23 cellular contexts compared by ENCODE assay signal in genomic region chr12:65520658-65521057, GRCh38.
"Had no signal": no experiment of that assay in that cellular context is flagged by ENCODE, and none has a peak within 500 bp of the region (broad histone marks: within the 10 kb centered on the region; RNA-seq: fewer than 3 reads in every experiment).

No MANE protein-coding gene starts in this region.

- H3K4me1 ChIP-seq: esophagus muscularis mucosa, gastrocnemius medialis, heart right ventricle, psoas muscle, right lobe of liver, uterus had no signal

- H3K9me3 ChIP-seq: esophagus muscularis mucosa, gastrocnemius medialis, heart right ventricle, neutrophil, psoas muscle, right lobe of liver, uterus had no signal

- ATAC-seq: effector memory CD8-positive, alpha-beta T cell; gastrocnemius medialis; heart right ventricle; left cardiac atrium; left ventricle myocardium superior; psoas muscle; right lobe of liver; stimulated activated naive B cell treated with anti-CD40 and anti-IgM and Interleukin-4, amounts not matched to agents 10 μg/mL and 1 μg/mL and 100 μg/mL, for 72 hours had no signal

- H3K27ac ChIP-seq: epithelial cell of prostate, esophagus muscularis mucosa, gastrocnemius medialis, heart right ventricle, neutrophil, psoas muscle, right lobe of liver, uterus had no signal

- H3K4me1 Mint-ChIP-seq: naive B cell; nephron; stimulated activated naive B cell treated with anti-CD40 and anti-IgM and Interleukin-4, amounts not matched to agents 10 μg/mL and 1 μg/mL and 100 μg/mL, for 72 hours had no signal

- H3K36me3 Mint-ChIP-seq: naive B cell; stimulated activated naive B cell treated with anti-CD40 and anti-IgM and Interleukin-4, amounts not matched to agents 10 μg/mL and 1 μg/mL and 100 μg/mL, for 72 hours; type B pancreatic cell had no signal

- H3K4me3 Mint-ChIP-seq: dendritic cell treated with granulocyte-macrophage colony-stimulating factor and Interleukin-4, amounts not matched to agents 40 ng/mL and 50 ng/mL, for 4 days; effector memory CD8-positive, alpha-beta T cell; naive B cell; nephron; stimulated activated naive B cell treated with anti-CD40 and anti-IgM and Interleukin-4, amounts not matched to agents 10 μg/mL and 1 μg/mL and 100 μg/mL, for 72 hours; type B pancreatic cell had no signal

- H3K27me3 ChIP-seq: esophagus muscularis mucosa, gastrocnemius medialis, heart right ventricle, neutrophil, right lobe of liver, uterus had no signal

- DNase-seq: effector memory CD8-positive, alpha-beta T cell; gastrocnemius medialis; heart right ventricle; kidney; left cardiac atrium; left ventricle myocardium superior; mesendoderm; naive B cell; psoas muscle; retina; right lobe of liver; stimulated activated CD4-positive, alpha-beta T cell treated with anti-CD3 and anti-CD28 coated beads, Interleukin-15, amount 100 ng/mL, for 24 hours; stimulated activated CD4-positive, alpha-beta T cell treated with anti-CD3 and anti-CD28 coated beads, Interleukin-1b, Interleukin-23, amount 100 ng/mL, for 48 hours; stimulated activated CD4-positive, alpha-beta T cell treated with anti-CD3 and anti-CD28 coated beads, Interleukin-4, amount 100 ng/mL, for 24 hours; stimulated activated naive B cell treated with anti-CD40 and anti-IgM and Interleukin-4, amounts not matched to agents 10 μg/mL and 1 μg/mL and 100 μg/mL, for 72 hours; uterus had no signal

- H3K27me3 Mint-ChIP-seq: dendritic cell treated with granulocyte-macrophage colony-stimulating factor and Interleukin-4, amounts not matched to agents 40 ng/mL and 50 ng/mL, for 4 days; naive B cell; stimulated activated naive B cell treated with anti-CD40 and anti-IgM and Interleukin-4, amounts not matched to agents 10 μg/mL and 1 μg/mL and 100 μg/mL, for 72 hours; type B pancreatic cell had no signal

- H3K9me3 Mint-ChIP-seq: dendritic cell treated with granulocyte-macrophage colony-stimulating factor and Interleukin-4, amounts not matched to agents 40 ng/mL and 50 ng/mL, for 4 days; effector memory CD8-positive, alpha-beta T cell; nephron had no signal

- H3K27ac Mint-ChIP-seq: dendritic cell treated with granulocyte-macrophage colony-stimulating factor and Interleukin-4, amounts not matched to agents 40 ng/mL and 50 ng/mL, for 4 days; effector memory CD8-positive, alpha-beta T cell; naive B cell; nephron; stimulated activated naive B cell treated with anti-CD40 and anti-IgM and Interleukin-4, amounts not matched to agents 10 μg/mL and 1 μg/mL and 100 μg/mL, for 72 hours; type B pancreatic cell had no signal

- H3K36me3 ChIP-seq: esophagus muscularis mucosa, gastrocnemius medialis, heart right ventricle, neutrophil, right lobe of liver, uterus had no signal

- H3K4me3 ChIP-seq: esophagus muscularis mucosa, gastrocnemius medialis, heart right ventricle, lung, psoas muscle, right lobe of liver, uterus had no signal
